7 cellular contexts compared by ENCODE assay signal in the genomic region with DNA sequence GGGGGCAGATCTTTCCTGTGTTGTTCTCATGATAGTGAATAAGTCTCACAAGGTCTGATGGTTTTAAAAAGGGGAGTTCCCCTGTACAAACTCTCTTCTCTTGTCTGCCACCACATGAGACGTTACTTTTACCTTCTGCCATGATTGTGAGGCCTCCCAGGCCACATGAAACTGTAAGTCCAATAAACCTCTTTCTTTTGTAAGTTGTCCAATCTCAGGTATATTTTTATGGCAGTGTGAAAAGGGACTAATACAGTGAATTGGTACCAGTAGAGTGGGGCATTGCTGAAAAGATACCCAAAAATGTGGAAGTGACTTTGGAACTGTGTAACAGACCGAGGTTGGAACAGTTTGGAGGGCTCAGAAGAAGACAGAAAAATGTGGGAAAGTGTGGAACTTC. TPM values are rescaled to one million over a fixed set of nuclear protein-coding genes. Genes with fewer than 3 reads are reported as not detected.
A peak's percentile ranks its signal among the peaks of the same experiment; 100 is the strongest.
DNase-seq lines count a peak whose midpoint lies in the region; ATAC-seq, FAIRE-seq and TF ChIP-seq lines count a peak whose summit lies in the region.
"Not testable (repeated sequence)": the region's sequence is repeated elsewhere in the genome, so short reads cannot be mapped to it uniquely, and the experiment has no call there.

No MANE protein-coding gene starts in this region.

- H3K27ac ChIP-seq in body of pancreas (peak overlapping the region; percentile 21 to 98 (median 87)), esophagus muscularis mucosa (replicated peaks in 1 of 4) (peak overlapping the region in 3 of 4 donors; percentile 98 to 99 (median 99)), neuronal stem cell (replicated peaks; ENCODE audit: low read length) (peak overlapping the region; percentile 49), smooth muscle cell (ENCODE audit: low read depth) (peak overlapping the region; percentile 97)
- H3K27ac ChIP-seq in HepG2 (ENCODE audit: extremely low read length, insufficient read depth, low read length) = not testable (repeated sequence)

- H2BK15ac ChIP-seq in neuronal stem cell (ENCODE audit: low read length) = not testable (repeated sequence)

- peak overlapping the region; percentile 86; the same call in 1 of the 2 replicates for H3K4me2 ChIP-seq in HepG2 (ENCODE audit: low read depth, low read length)
- not testable (repeated sequence) for H3K4me2 ChIP-seq in neuronal stem cell (ENCODE audit: insufficient read depth, low read length, poor library complexity, severe bottlenecking); smooth muscle cell

- not testable (repeated sequence) for DNase-seq in HFFc6; WTC11 (ENCODE audit: low spot score); body of pancreas; esophagus muscularis mucosa (ENCODE audit: extremely low spot score); HepG2 (ENCODE audit: low spot score); neuronal stem cell (ENCODE audit: low spot score); smooth muscle cell (lab: John Stamatoyannopoulos, UW; ENCODE audit: unreplicated experiment)

- H3K27me3 Mint-ChIP-seq in HFFc6 (ENCODE audit: insufficient read depth); WTC11 (ENCODE audit: low read depth): not testable (repeated sequence)

- H3K36me3 Mint-ChIP-seq in HFFc6 (ENCODE audit: low read depth) = peaks cover 20% of the 10 kb centered on the region
- H3K36me3 Mint-ChIP-seq in WTC11 = not testable (repeated sequence)

- not testable (repeated sequence) for TF ChIP-seq POLR2A in body of pancreas (IDR thresholded peaks at IDR 0.05); esophagus muscularis mucosa (IDR thresholded peaks at IDR 0.05; ENCODE audit: low read depth); HepG2 (IDR thresholded peaks at IDR 0.05; ENCODE audit: insufficient read depth in 1 of 2, low read depth in 2 of 2, low read length in 2 of 2)

- H3K4me3 ChIP-seq in body of pancreas; esophagus muscularis mucosa; HepG2 (replicated peaks in 1 of 3; ENCODE audit: insufficient read depth in 1 of 3, low read depth in 2 of 3, low read length in 3 of 3); neuronal stem cell (ENCODE audit: low read length in 2 of 2); smooth muscle cell: not testable (repeated sequence)

- not testable (repeated sequence) for H3K23ac ChIP-seq in neuronal stem cell (ENCODE audit: low read depth, low read length, poor library complexity)

- H3K9me3 Mint-ChIP-seq in HFFc6 = peaks cover 24% of the 10 kb centered on the region
- peaks cover 21% of the 10 kb centered on the region for H3K9me3 Mint-ChIP-seq in WTC11

- not testable (repeated sequence) for H3F3A ChIP-seq in smooth muscle cell (ENCODE audit: low read depth)

- POLR2A ChIA-PET in WTC11 (lab: Charles Lee); HepG2 (lab: Yijun Ruan, JAX): not testable (repeated sequence)

- not testable (repeated sequence) for H3K79me1 ChIP-seq in neuronal stem cell (ENCODE audit: low read depth, low read length)

- H4K20me1 ChIP-seq in HepG2 (ENCODE audit: insufficient read depth, low read length); smooth muscle cell (ENCODE audit: low read depth): not testable (repeated sequence)

- H2BK120ac ChIP-seq in neuronal stem cell (ENCODE audit: low read depth, low read length) = not testable (repeated sequence)

- intact Hi-C loops in body of pancreas (cut with DNase I) = not testable (repeated sequence)
- intact Hi-C loops in esophagus muscularis mucosa (cut with DNase I) = loop anchor here (5.0 kb wide), 1 partner anchor 87 kb away; no protein-coding TSS in a partner anchor
- intact Hi-C loops in HepG2 (cut with micrococcal nuclease; ENCODE audit: unreplicated experiment) = loop anchor here (5.0 kb wide), 3 partner anchors 53 to 1032 kb away; a partner anchor contains a TSS

- H3K36me3 ChIP-seq in body of pancreas (replicated peaks in 1 of 2; ENCODE audit: insufficient read depth in 1 of 2, low read depth in 2 of 2); esophagus muscularis mucosa; HepG2 (replicated peaks in 1 of 2; ENCODE audit: control insufficient read depth in 1 of 2, insufficient read depth in 2 of 2, low read length in 2 of 2); neuronal stem cell (replicated peaks in 1 of 2; ENCODE audit: control insufficient read depth in 2 of 2, insufficient read depth in 2 of 2, low read length in 2 of 2); smooth muscle cell (ENCODE audit: low read depth): not testable (repeated sequence)

- not testable (repeated sequence) for H2BK12ac ChIP-seq in neuronal stem cell (ENCODE audit: low read length)

- not testable (repeated sequence) for H3K9me3 ChIP-seq in body of pancreas; esophagus muscularis mucosa; smooth muscle cell (replicated peaks; ENCODE audit: low read depth)
- peaks cover 13% of the 10 kb centered on the region; the same call in 1 of the 2 replicates for H3K9me3 ChIP-seq in HepG2 (ENCODE audit: low read length)
- H3K9me3 ChIP-seq in neuronal stem cell (replicated peaks in 1 of 2; ENCODE audit: control insufficient read depth in 2 of 2, insufficient read depth in 1 of 2, low read depth in 1 of 2, low read length in 2 of 2) = peaks cover 2 to 30% of the 10 kb centered on the region in 2 donors

- H3K9ac ChIP-seq in HepG2 (ENCODE audit: insufficient read depth, low read depth, low read length); neuronal stem cell (ENCODE audit: low read depth, low read length, poor library complexity); smooth muscle cell (ENCODE audit: low read depth): not testable (repeated sequence)

- not testable (repeated sequence) for TF ChIP-seq RAD21 in HepG2 (CRISPR knock-in tag; IDR thresholded peaks at IDR 0.05)

- H2AK5ac ChIP-seq in neuronal stem cell (ENCODE audit: low read depth, low read length) = not testable (repeated sequence)

- H3K79me2 ChIP-seq in HepG2 (ENCODE audit: insufficient read depth, low read length); smooth muscle cell (ENCODE audit: low read depth): not testable (repeated sequence)

- H2BK5ac ChIP-seq in neuronal stem cell (ENCODE audit: low read length) = not testable (repeated sequence)

- not testable (repeated sequence) for ATAC-seq in WTC11, body of pancreas, HepG2

- WGBS in body of pancreas, 2 donors = 91 to 92% methylated on average over 2 of the region's 2 CpGs
- 95% methylated on average over 2 of the region's 2 CpGs for WGBS in esophagus muscularis mucosa
- 72% methylated on average over 2 of the region's 2 CpGs for WGBS in HepG2 (ENCODE audit: low lambda C conversion rate)
- no CpG with 5 or more reads among the region's 2 CpGs for WGBS in neuronal stem cell (ENCODE audit: extremely low coverage in 2 of 2, insufficient read length in 2 of 2, insufficient replicate concordance in 1 of 2), 2 donors
- 98% methylated on average over 2 of the region's 2 CpGs for WGBS in smooth muscle cell (ENCODE audit: low lambda C conversion rate)

- not testable (repeated sequence) for FAIRE-seq in HepG2 (lab: Jason Lieb, UNC)

- CTCF ChIA-PET in WTC11 (lab: Charles Lee); HepG2 (lab: Yijun Ruan, JAX; ENCODE audit: low intra/inter-chr PET ratio, low total read pairs): not testable (repeated sequence)

- in situ Hi-C loops in HepG2 (cut with HindIII; ENCODE audit: extremely low pct_ligation_motif_present, low pct_unique_long_range_greater_than_20kb) = not testable (repeated sequence)

- H3K4me3 Mint-ChIP-seq in HFFc6, WTC11: not testable (repeated sequence)

- H4K91ac ChIP-seq in neuronal stem cell (ENCODE audit: low read depth, low read length, poor library complexity) = not testable (repeated sequence)

- BruUV-seq in HepG2 (replicated peaks; lab: Mats Ljungman, UMichigan) = not testable (repeated sequence)

- not testable (repeated sequence) for H2AFZ ChIP-seq in HepG2 (ENCODE audit: low read length); smooth muscle cell (ENCODE audit: low read depth)
- H2AFZ ChIP-seq in neuronal stem cell (ENCODE audit: low read length) = peak overlapping the region; percentile 16

- not testable (repeated sequence) for H3K14ac ChIP-seq in neuronal stem cell (ENCODE audit: low read length)

- H3K27ac Mint-ChIP-seq in HFFc6 (peak overlapping the region; percentile 51), WTC11 (peak overlapping the region; percentile 69)

- H3K4me1 ChIP-seq in body of pancreas (peaks cover 32% of the 10 kb centered on the region), esophagus muscularis mucosa (peaks cover 9 to 33% (median 31%) of the 10 kb centered on the region in 4 donors), HepG2 (ENCODE audit: insufficient read depth, low read length) (peaks cover 32% of the 10 kb centered on the region), neuronal stem cell (ENCODE audit: control insufficient read depth in 2 of 2, insufficient read depth in 1 of 2, low read depth in 1 of 2, low read length in 2 of 2) (peaks cover 8 to 12% of the 10 kb centered on the region in 2 donors), smooth muscle cell (ENCODE audit: low read depth) (peaks cover 22% of the 10 kb centered on the region)

- H3K4ac ChIP-seq in neuronal stem cell (ENCODE audit: low read length) = not testable (repeated sequence)

- peaks cover 47% of the 10 kb centered on the region for H3K4me1 Mint-ChIP-seq in HFFc6 (ENCODE audit: low read depth)
- H3K4me1 Mint-ChIP-seq in WTC11 = peaks cover 18% of the 10 kb centered on the region

- not testable (repeated sequence) for TF ChIP-seq EP300 in esophagus muscularis mucosa (IDR thresholded peaks at IDR 0.05); HepG2 (IDR thresholded peaks at IDR 0.05; ENCODE audit: low read depth in 2 of 2, low read length in 2 of 2); HepG2 (CRISPR knock-in tag; IDR thresholded peaks at IDR 0.05; ENCODE audit: borderline replicate concordance)

- not testable (repeated sequence) for H3K27me3 ChIP-seq in body of pancreas; esophagus muscularis mucosa; HepG2 (ENCODE audit: control insufficient read depth in 1 of 2, insufficient read depth in 2 of 2, low read length in 2 of 2); neuronal stem cell (ENCODE audit: control insufficient read depth in 3 of 3, insufficient read depth in 3 of 3, low read depth in 1 of 3, low read length in 3 of 3); smooth muscle cell (ENCODE audit: low read depth)

- H3K18ac ChIP-seq in neuronal stem cell (ENCODE audit: low read length) = not testable (repeated sequence)

- H4K8ac ChIP-seq in neuronal stem cell (ENCODE audit: low read depth, low read length) = not testable (repeated sequence)

- TF ChIP-seq CTCF in HFFc6 (IDR thresholded peaks at IDR 0.05); WTC11 (IDR thresholded peaks at IDR 0.05); body of pancreas (IDR thresholded peaks at IDR 0.05); esophagus muscularis mucosa (IDR thresholded peaks at IDR 0.05); HepG2 (CRISPR knock-in tag; IDR thresholded peaks at IDR 0.05); smooth muscle cell (IDR thresholded peaks at IDR 0.05; ENCODE audit: borderline replicate concordance, insufficient read depth, poor library complexity, severe bottlenecking): not testable (repeated sequence)

RNA-seq across cellular contexts. Expression of a gene that starts 4.3 kb away (rescaled TPM):
- 10 to 100 TPM; 68.5 to 78.7 (median 76.1) TPM for total RNA-seq in HFFc6 (2021; fragmentation: NEBNext Ultra II Directional; extraction: Animal tissue kit (Norgen Biotek cat#: 25700))
- 46.8 to 51.5 TPM (median 48.7 TPM) in 3 replicates for total RNA-seq in WTC11 (2021)
- 10 to 100 TPM; 48.0 to 67.9 TPM for total RNA-seq in body of pancreas
- total RNA-seq in esophagus muscularis mucosa = 100 to 1,000 TPM; 133 to 211 (median 170) TPM
- 39.4 and 70.7 TPM in 2 replicates for total RNA-seq in HepG2 (2016; rRNA removed; fragmentation: Illumina TruSeq; extraction: Trizol)
- 5.1 and 6.3 TPM in 2 replicates for total RNA-seq in HepG2 (2016; cell fraction: cytosol; rRNA removed; fragmentation: Illumina TruSeq; extraction: Trizol; ENCODE audit: low read depth)
- total RNA-seq in HepG2 (2016; cell fraction: insoluble cytoplasmic fraction; rRNA removed; fragmentation: Illumina TruSeq; extraction: Trizol) = 37.3 and 71.4 TPM in 2 replicates
- 22.7 and 27.8 TPM in 2 replicates for total RNA-seq in HepG2 (2016; cell fraction: membrane; rRNA removed; fragmentation: Illumina TruSeq; extraction: Trizol)
- total RNA-seq in HepG2 (2016; cell fraction: nucleus; rRNA removed; fragmentation: Illumina TruSeq; extraction: Trizol) = 34.8 and 35.7 TPM in 2 replicates
- 29.7 and 41.4 TPM in 2 replicates for polyA plus RNA-seq in HepG2 (2011; rRNA removed)
- 16.5 and 25.6 TPM in 2 replicates for polyA plus RNA-seq in HepG2 (2011; cell fraction: cytosol; rRNA removed)
- polyA plus RNA-seq in HepG2 (2011; cell fraction: nucleus; rRNA removed) = 11.3 and 14.3 TPM in 2 replicates
- polyA plus RNA-seq in HepG2 (2012) = 37.0 and 42.7 TPM in 2 replicates
- polyA plus RNA-seq in HepG2 (2016; cell fraction: cytosol; fragmentation: Illumina TruSeq; extraction: Trizol; ENCODE audit: low read depth) = 2.4 and 2.8 TPM in 2 replicates
- 55.5 and 60.0 TPM in 2 replicates for polyA plus RNA-seq in HepG2 (2016; cell fraction: insoluble cytoplasmic fraction; fragmentation: Illumina TruSeq; extraction: Trizol; ENCODE audit: low read depth)
- 9.5 and 12.5 TPM in 2 replicates for polyA plus RNA-seq in HepG2 (2016; cell fraction: membrane; fragmentation: Illumina TruSeq; extraction: Trizol; ENCODE audit: low read depth)
- polyA plus RNA-seq in HepG2 (2016; cell fraction: nucleus; fragmentation: Illumina TruSeq; extraction: Trizol; ENCODE audit: insufficient read depth, low read depth) = 22.2 and 24.7 TPM in 2 replicates
- 30.6 and 33.6 TPM in 2 replicates for polyA minus RNA-seq in HepG2 (2011; rRNA and poly(A)+ RNA removed; ENCODE audit: low replicate concordance)
- 45.1 and 46.4 TPM in 2 replicates for polyA minus RNA-seq in HepG2 (2011; cell fraction: cytosol; rRNA and poly(A)+ RNA removed)
- polyA minus RNA-seq in HepG2 (2011; cell fraction: nucleus; rRNA and poly(A)+ RNA removed) = 65.7 and 70.6 TPM in 2 replicates
- 50.4 TPM for polyA plus RNA-seq in neuronal stem cell (2013, experiment 1 of 2)
- polyA plus RNA-seq in neuronal stem cell (2013, experiment 2 of 2) = 51.3 TPM
- total RNA-seq in smooth muscle cell = 183 and 221 TPM in 2 replicates
- 79.4 and 84.0 TPM in 2 replicates for polyA plus RNA-seq in smooth muscle cell
